In the genomic region with DNA sequence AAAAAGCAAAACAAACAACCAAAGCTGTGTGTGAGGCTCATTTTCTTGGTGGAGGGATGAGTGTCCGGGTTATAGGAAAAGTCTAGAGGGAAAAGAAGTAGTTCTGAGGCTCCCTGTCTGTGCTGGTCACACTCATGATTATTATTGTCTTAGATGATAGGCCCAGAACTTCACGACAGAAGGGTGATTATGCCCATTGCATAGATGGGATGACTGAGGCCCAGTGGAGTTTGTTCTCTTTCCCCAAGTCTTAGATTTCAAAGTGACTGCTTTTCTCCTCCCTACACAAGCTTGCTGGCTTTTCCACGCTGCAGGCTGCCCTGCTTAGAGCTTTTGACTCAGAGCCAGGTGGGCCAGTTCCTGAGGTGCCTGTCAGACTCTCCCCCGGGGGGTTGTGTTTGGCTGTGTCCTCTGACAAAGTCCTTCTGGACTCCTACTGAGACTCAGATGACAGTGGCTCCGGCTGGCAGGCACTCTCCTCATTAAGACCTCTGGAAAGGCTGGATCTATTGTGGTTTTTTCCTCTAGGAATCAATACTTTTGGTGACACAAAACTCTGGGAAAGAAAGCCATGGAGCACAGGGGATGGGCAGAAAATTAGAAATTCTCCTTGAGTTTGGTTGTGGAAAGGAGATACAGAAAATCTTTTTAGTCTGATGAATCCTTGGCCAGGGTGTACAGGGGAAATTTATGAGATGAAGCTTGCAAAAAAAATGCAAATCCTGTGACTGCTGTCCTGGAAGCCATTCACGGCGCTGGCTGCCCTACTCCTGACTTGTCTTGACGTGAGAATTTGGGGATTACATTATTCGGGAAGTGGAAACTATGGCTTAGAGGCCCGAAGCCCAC, we compare ENCODE assay signal across 1 cellular context.
A peak's percentile ranks its signal among the peaks of the same experiment; 100 is the strongest.
TF ChIP-seq lines count a peak whose summit lies in the region.

No MANE protein-coding gene starts in this region.

TF ChIP-seq in HepG2, 621 proteins besides CTCF, POLR2A, EP300 and RAD21:
- TF ChIP-seq HNF1A (IDR thresholded peaks at IDR 0.05; ENCODE audit: low read depth): no peak
- no peak for TF ChIP-seq HNF1A (CRISPR knock-in tag; IDR thresholded peaks at IDR 0.05; ENCODE audit: borderline replicate concordance)
- TF ChIP-seq ZNF878 (CRISPR knock-in tag; IDR thresholded peaks at IDR 0.05): no peak
- no peak for TF ChIP-seq PITX1 (CRISPR knock-in tag; IDR thresholded peaks at IDR 0.05)
- peak; percentile 65 for TF ChIP-seq ZNF629 (CRISPR knock-in tag; conservative IDR thresholded peaks at IDR 0.05)
